In genomic region chr11:111603633-111604130, GRCh38 we compare ENCODE assay signal across 9 cellular contexts. TPM values are rescaled to one million over a fixed set of nuclear protein-coding genes. Genes with fewer than 3 reads are reported as not detected.
DNase-seq lines count a peak whose midpoint lies in the region; ATAC-seq, FAIRE-seq and TF ChIP-seq lines count a peak whose summit lies in the region.
"Had no signal": no experiment of that assay in that cellular context is flagged by ENCODE, and none has a peak within 500 bp of the region (broad histone marks: within the 10 kb centered on the region; RNA-seq: fewer than 3 reads in every experiment).

No MANE protein-coding gene starts in this region.

- H3K9me3 ChIP-seq in Caco-2 (no peaks in the 10 kb centered on the region), OCI-LY3 (ENCODE audit: insufficient read depth, low read length) (no peaks in the 10 kb centered on the region), endothelial cell of umbilical vein (replicated peaks; ENCODE audit: control insufficient read depth, insufficient read depth, low read length) (no peaks in the 10 kb centered on the region), osteoblast (ENCODE audit: low read depth, low read length) (no peaks in the 10 kb centered on the region)

- H3K4me2 ChIP-seq in OCI-LY3 (ENCODE audit: low read length) (peak overlapping the region; percentile 94), endothelial cell of umbilical vein (ENCODE audit: insufficient read depth, low read length) (peak overlapping the region; percentile 82), osteoblast (ENCODE audit: insufficient read depth, low read length) (peak overlapping the region; percentile 92)

- peaks cover 17% of the 10 kb centered on the region for H3K36me3 Mint-ChIP-seq in Caco-2 (ENCODE audit: insufficient read depth, unreplicated experiment)

- intact Hi-C loops in Caco-2 (cut with micrococcal nuclease; ENCODE audit: unreplicated experiment) (loop anchor here (1.0 to 5.0 kb wide), 6 partner anchors 20 to 379 kb away; no protein-coding TSS in a partner anchor), endothelial cell of umbilical vein (cut with micrococcal nuclease) (loop anchor here (2.0 to 10.0 kb wide), 3 partner anchors 323 to 481 kb away; partner anchors contain the start of genes SDHD and TIMM8B)

- DNase-seq in Caco-2 (no peak), endothelial cell of umbilical vein (ENCODE audit: low read depth, low spot score) (peak; percentile 49), osteoblast (ENCODE audit: insufficient read length, low spot score, missing footprints) (peak; percentile 61), G401 (ENCODE audit: low spot score) (no peak), GM19240 (ENCODE audit: insufficient read length, low spot score) (no peak)
- DNase-seq: stimulated activated CD4-positive, alpha-beta T cell treated with anti-CD3 and anti-CD28 coated beads, Interleukin-2, amount 100 ng/mL, for 24 hours had no signal

- TF ChIP-seq POLR2A in endothelial cell of umbilical vein (IDR thresholded peaks at IDR 0.05; ENCODE audit: low read depth, low read length): no peak

- peaks cover 55% of the 10 kb centered on the region for H3K79me2 ChIP-seq in OCI-LY3 (ENCODE audit: low read length)
- H3K79me2 ChIP-seq in endothelial cell of umbilical vein (ENCODE audit: control insufficient read depth, insufficient read depth, low read length): peaks cover 4% of the 10 kb centered on the region
- peaks cover 59% of the 10 kb centered on the region for H3K79me2 ChIP-seq in osteoblast (ENCODE audit: insufficient read depth, low read length)

- BruUV-seq in Caco-2 (replicated peaks; lab: Mats Ljungman, UMichigan) (TSS peak; percentile 38), endothelial cell of umbilical vein (replicated peaks; lab: Mats Ljungman, UMichigan) (TSS peak; percentile 48)

- no peaks in the 10 kb centered on the region for H3K9me1 ChIP-seq in endothelial cell of umbilical vein (replicated peaks; ENCODE audit: control insufficient read depth, extremely low read depth, insufficient read depth, low read length)

- CTCF ChIA-PET in Caco-2 (lab: Charles Lee): interaction anchor here (0.9 to 2.6 kb wide), 18 partner anchors 9 to 248 kb away, joined by 3 to 17 read pairs (median 4); partner anchors contain the start of gene PPP2R1B
- CTCF ChIA-PET in endothelial cell of umbilical vein (lab: Charles Lee): interaction anchor here (0.7 to 2.9 kb wide), 56 partner anchors 12 to 267 kb away, joined by 3 to 63 read pairs (median 5); partner anchors contain the start of gene PPP2R1B

- peaks cover 27% of the 10 kb centered on the region for H4K20me1 ChIP-seq in OCI-LY3 (ENCODE audit: insufficient read depth, low read length)
- H4K20me1 ChIP-seq in endothelial cell of umbilical vein (replicated peaks; ENCODE audit: control insufficient read depth, extremely low read depth, insufficient read depth, low read length): no peaks in the 10 kb centered on the region
- H4K20me1 ChIP-seq in osteoblast (ENCODE audit: insufficient read depth, low read length): peaks cover 10% of the 10 kb centered on the region

- dilution Hi-C loops in endothelial cell of umbilical vein (cut with MboI; ENCODE audit: extremely low pct_ligation_motif_present, low sequenced_read_pairs): no loop called here

- no peak for TF ChIP-seq CTCF in Caco-2 (IDR thresholded peaks at IDR 0.05; ENCODE audit: insufficient read depth in 1 of 2, low read depth in 1 of 2, low read length in 1 of 2, severe bottlenecking in 1 of 2, unreplicated experiment in 1 of 2)
- no peak for TF ChIP-seq CTCF in OCI-LY3 (IDR thresholded peaks at IDR 0.05; ENCODE audit: low read depth, low read length)
- TF ChIP-seq CTCF in endothelial cell of umbilical vein (IDR thresholded peaks at IDR 0.05; ENCODE audit: extremely low read depth in 1 of 2, insufficient read depth in 1 of 2, low read depth in 1 of 2, low read length in 2 of 2): no peak
- TF ChIP-seq CTCF in osteoblast (IDR thresholded peaks at IDR 0.05; ENCODE audit: extremely low read depth, low read depth, low read length): no peak

- POLR2A ChIA-PET in Caco-2 (lab: Charles Lee): interaction anchor here (0.6 kb wide), 1 partner anchor 230 kb away, joined by 3 read pairs; no protein-coding TSS in a partner anchor
- POLR2A ChIA-PET in endothelial cell of umbilical vein (lab: Charles Lee): no interaction called here

- no peaks in the 10 kb centered on the region for H3K36me3 ChIP-seq in Caco-2 (ENCODE audit: control insufficient read depth, insufficient read depth, low read length)
- H3K36me3 ChIP-seq in OCI-LY3 (replicated peaks; ENCODE audit: low read depth, low read length): no peaks in the 10 kb centered on the region
- no peaks in the 10 kb centered on the region for H3K36me3 ChIP-seq in endothelial cell of umbilical vein (ENCODE audit: control insufficient read depth in 2 of 2, extremely low read depth in 1 of 2, insufficient read depth in 2 of 2, low read length in 2 of 2)
- H3K36me3 ChIP-seq in osteoblast (ENCODE audit: insufficient read depth, low read length): no peaks in the 10 kb centered on the region

- H3K9me3 Mint-ChIP-seq in Caco-2 (ENCODE audit: unreplicated experiment): no peaks in the 10 kb centered on the region

- no peak overlapping the region for H3K27ac ChIP-seq in OCI-LY3 (ENCODE audit: low read length)
- no peak overlapping the region for H3K27ac ChIP-seq in endothelial cell of umbilical vein (ENCODE audit: insufficient read depth, low read depth, low read length)
- H3K27ac ChIP-seq in osteoblast (ENCODE audit: low read depth, low read length): peak overlapping the region; percentile 94

- peak overlapping the region; percentile 95 for H3K27ac Mint-ChIP-seq in Caco-2 (ENCODE audit: unreplicated experiment)

- H3K4me3 Mint-ChIP-seq in Caco-2 (ENCODE audit: unreplicated experiment): peak overlapping the region; percentile 97

- in situ Hi-C loops in G401 (cut with HindIII; ENCODE audit: low sequenced_read_pairs): no loop called here

- H3K4me1 Mint-ChIP-seq in Caco-2 (ENCODE audit: low read depth, unreplicated experiment): peaks cover 30% of the 10 kb centered on the region

- H3K9ac ChIP-seq in OCI-LY3 (ENCODE audit: low read length) (peak overlapping the region; percentile 80), endothelial cell of umbilical vein (replicated peaks; ENCODE audit: extremely low read depth, insufficient read depth, low read length) (peak overlapping the region; percentile 96)

- no peaks in the 10 kb centered on the region for H3K27me3 ChIP-seq in Caco-2 (replicated peaks; ENCODE audit: control insufficient read depth, insufficient read depth, low read length)
- H3K27me3 ChIP-seq in OCI-LY3 (ENCODE audit: low read depth, low read length): no peaks in the 10 kb centered on the region
- no peaks in the 10 kb centered on the region for H3K27me3 ChIP-seq in endothelial cell of umbilical vein (ENCODE audit: control insufficient read depth in 2 of 2, insufficient read depth in 2 of 2, low read length in 2 of 2)
- no peaks in the 10 kb centered on the region for H3K27me3 ChIP-seq in osteoblast (ENCODE audit: insufficient read depth, low read length)

- ATAC-seq in GM21528 (IDR thresholded peaks at IDR 0.05; ENCODE audit: low FRiP score, unreplicated experiment) (no peak), GM19463 (IDR thresholded peaks at IDR 0.05; ENCODE audit: unreplicated experiment) (no peak)

- H3K4me3 ChIP-seq in Caco-2 (ENCODE audit: low read depth, low read length) (peak overlapping the region; percentile 87), OCI-LY3 (ENCODE audit: low read length) (peak overlapping the region; percentile 89), endothelial cell of umbilical vein (replicated peaks in 1 of 3; ENCODE audit: insufficient read depth in 1 of 3, low read depth in 1 of 3, low read length in 3 of 3) (peak overlapping the region in 2 of 3 experiments; percentile 66 to 67), osteoblast (ENCODE audit: insufficient read depth, low read length) (peak overlapping the region; percentile 88)

- H2AFZ ChIP-seq in OCI-LY3 (ENCODE audit: low read depth, low read length) (no peak overlapping the region), endothelial cell of umbilical vein (ENCODE audit: low read depth, low read length) (no peak overlapping the region), osteoblast (ENCODE audit: low read length) (no peak overlapping the region)

- FAIRE-seq in endothelial cell of umbilical vein (lab: Jason Lieb, UNC): no peak

- H3K4me1 ChIP-seq in Caco-2 (peaks cover 30% of the 10 kb centered on the region), OCI-LY3 (ENCODE audit: low read length) (peaks cover 21% of the 10 kb centered on the region), endothelial cell of umbilical vein (ENCODE audit: control insufficient read depth, extremely low read depth, insufficient read depth, low read length) (peaks cover 17% of the 10 kb centered on the region), osteoblast (ENCODE audit: insufficient read depth, low read length) (peaks cover 31% of the 10 kb centered on the region)

- no peaks in the 10 kb centered on the region for H3K27me3 Mint-ChIP-seq in Caco-2 (ENCODE audit: insufficient read depth, unreplicated experiment)

TF ChIP-seq in endothelial cell of umbilical vein, 7 proteins besides CTCF, POLR2A, EP300 and RAD21:
- no peak for TF ChIP-seq EZH2 (IDR thresholded peaks at IDR 0.05; ENCODE audit: borderline replicate concordance, low read depth, low read length, severe bottlenecking)
- no peak for TF ChIP-seq JUN (IDR thresholded peaks at IDR 0.05; ENCODE audit: borderline replicate concordance, insufficient read depth, insufficient read length, low read depth)
- no peak for TF ChIP-seq FOS (IDR thresholded peaks at IDR 0.05; ENCODE audit: borderline replicate concordance, insufficient read depth, low read length)
- TF ChIP-seq GATA2 (IDR thresholded peaks at IDR 0.05; ENCODE audit: insufficient read depth, insufficient read length, low read depth, low read length): no peak
- TF ChIP-seq POLR2AphosphoS5 (IDR thresholded peaks at IDR 0.05; ENCODE audit: insufficient read depth, low read depth, low read length): no peak
- no peak for TF ChIP-seq MAX (IDR thresholded peaks at IDR 0.05; ENCODE audit: insufficient read depth, insufficient read length)

RNA-seq across cellular contexts. Expression of gene SIK2, which starts 1.4 kb away (rescaled TPM):
- total RNA-seq in Caco-2 (2022) (37.3 and 40.2 TPM in 2 replicates), endothelial cell of umbilical vein (11.7 and 14.6 TPM in 2 replicates), osteoblast (17.7 and 18.3 TPM in 2 replicates)
- 17.1 and 18.9 TPM in 2 replicates for polyA plus RNA-seq in endothelial cell of umbilical vein
- 10.3 and 12.6 TPM in 2 replicates for polyA plus RNA-seq in endothelial cell of umbilical vein (2011; cell fraction: cytosol; rRNA removed)
- polyA plus RNA-seq in endothelial cell of umbilical vein (2011; cell fraction: nucleus; rRNA removed): 19.9 and 25.7 TPM in 2 replicates
- 9.1 and 9.2 TPM in 2 replicates for polyA plus RNA-seq in endothelial cell of umbilical vein (2012)
- 31.1 and 35.5 TPM in 2 replicates for polyA minus RNA-seq in endothelial cell of umbilical vein
- polyA minus RNA-seq in endothelial cell of umbilical vein (2011; cell fraction: cytosol; rRNA and poly(A)+ RNA removed): 6.7 TPM
- polyA minus RNA-seq in endothelial cell of umbilical vein (2011; cell fraction: nucleus; rRNA and poly(A)+ RNA removed): 12.6 and 13.1 TPM in 2 replicates
- total RNA-seq in G401 (2014; rRNA removed; shearing (Covaris generic)): 23.8 and 53.1 TPM in 2 replicates

Comparison
In these comparisons a context has a peak if more than half of its experiments do, and no peak if none do; other contexts are left out.
1. DNase-seq: peak in endothelial cell of umbilical vein (single experiment) and osteoblast (single experiment); none in Caco-2 (0 of 2), G401 (single experiment) and GM19240 (single experiment).
2. Peak in every context shown above with its lines, with median percentiles within 50 percentile points of each other: H3K4me3 ChIP-seq and H3K4me2 ChIP-seq.